Comparison of ENCODE assay signal across 37 cellular contexts in genomic region chr20:24419786-24420185, GRCh38. TPM values are rescaled to one million over a fixed set of nuclear protein-coding genes. Genes with fewer than 3 reads are reported as not detected.
"Had no signal": no experiment of that assay in that cellular context is flagged by ENCODE, and none has a peak within 500 bp of the region (broad histone marks: within the 10 kb centered on the region; RNA-seq: fewer than 3 reads in every experiment).

No MANE protein-coding gene starts in this region.

- H3K27ac Mint-ChIP-seq: activated B cell treated with CpG ODN at 0.5 μM for 24 hours; activated CD4-positive, alpha-beta memory T cell treated with anti-CD3 and anti-CD28 coated beads for 36 hours; activated CD4-positive, alpha-beta T cell treated with anti-CD3 and anti-CD28 coated beads, Interleukin-2, amount 10 ng/mL, durations not matched to agents 24 days and 14 days; activated CD8-positive, alpha-beta memory T cell treated with anti-CD3 and anti-CD28 coated beads, Interleukin-2, amount 10 ng/mL, durations not matched to agents 7 days and 5 days; activated CD8-positive, alpha-beta T cell treated with anti-CD3 and anti-CD28 coated beads for 36 hours; activated naive CD4-positive, alpha-beta T cell treated with anti-CD3 and anti-CD28 coated beads for 36 hours; activated naive CD4-positive, alpha-beta T cell treated with anti-CD3 and anti-CD28 coated beads, Interleukin-2, amount 50 U/mL, for 72 hours; activated naive CD8-positive, alpha-beta T cell treated with anti-CD3 and anti-CD28 coated beads for 36 hours; activated T-cell treated with anti-CD3 and anti-CD28 coated beads, Interleukin-2, amount 50 U/mL, for 72 hours; activated T-helper 1 cell treated with anti-CD3 and anti-CD28 coated beads, Interleukin-12 subunit alpha, Interleukin-12 subunit beta, Interleukin-2, Interleukin-4 antibody, amounts not matched to agents 30 ng/mL and 10 ng/mL and 1 ng/mL, durations not matched to agents 14 hours and 24 hours and 36 hours; activated T-helper 17 cell treated with anti-CD3 and anti-CD28 coated beads, Interleukin-2, amount 50 U/mL, for 72 hours; T-cell; T-helper 2 cell treated with Interferon-gamma antibody and Interleukin-4, amounts not matched to agents 5 μg/mL and 100 μg/mL, for 36 hours had no signal

- H3K4me1 ChIP-seq: adrenal gland, body of pancreas, breast epithelium had no signal

- H3K4me1 Mint-ChIP-seq: activated B cell treated with CpG ODN at 0.5 μM for 24 hours; activated CD4-positive, alpha-beta T cell treated with anti-CD3 and anti-CD28 coated beads, Interleukin-2, amount 10 ng/mL, durations not matched to agents 24 days and 14 days; activated CD8-positive, alpha-beta memory T cell treated with anti-CD3 and anti-CD28 coated beads, Interleukin-2, amount 10 ng/mL, durations not matched to agents 7 days and 5 days; activated naive CD8-positive, alpha-beta T cell treated with anti-CD3 and anti-CD28 coated beads for 36 hours; activated T-helper 17 cell treated with anti-CD3 and anti-CD28 coated beads, Interleukin-2, amount 50 U/mL, for 72 hours; T-cell had no signal

- ATAC-seq: activated CD8-positive, alpha-beta memory T cell treated with anti-CD3 and anti-CD28 coated beads, Interleukin-2, amount 10 ng/mL, durations not matched to agents 7 days and 5 days; activated CD8-positive, alpha-beta T cell treated with anti-CD3 and anti-CD28 coated beads for 36 hours; activated naive CD4-positive, alpha-beta T cell treated with anti-CD3 and anti-CD28 coated beads, Interleukin-2, amount 50 U/mL, for 72 hours; activated T-cell treated with anti-CD3 and anti-CD28 coated beads, Interleukin-2, amount 50 U/mL, for 4 hours; activated T-cell treated with anti-CD3 and anti-CD28 coated beads, Interleukin-2, amount 50 U/mL, for 72 hours; activated T-helper 17 cell treated with anti-CD3 and anti-CD28 coated beads, Interleukin-2, amount 50 U/mL, for 72 hours; body of pancreas; T-cell had no signal

- H3K27me3 ChIP-seq: adrenal gland, body of pancreas, brain microvascular endothelial cell, breast epithelium had no signal

- H3K36me3 Mint-ChIP-seq: activated CD4-positive, alpha-beta memory T cell treated with anti-CD3 and anti-CD28 coated beads for 36 hours; activated CD8-positive, alpha-beta memory T cell treated with anti-CD3 and anti-CD28 coated beads, Interleukin-2, amount 10 ng/mL, durations not matched to agents 7 days and 5 days; T-cell had no signal

- DNase-seq: activated B cell treated with CpG ODN at 0.5 μM for 24 hours; activated CD4-positive, alpha-beta memory T cell treated with anti-CD3 and anti-CD28 coated beads for 36 hours; activated CD4-positive, alpha-beta T cell treated with anti-CD3 and anti-CD28 coated beads for 4 hours; activated CD4-positive, alpha-beta T cell treated with anti-CD3 and anti-CD28 coated beads, Interleukin-2, amount 10 ng/mL, durations not matched to agents 24 days and 14 days; activated CD4-positive, alpha-beta T cell treated with anti-CD3 and anti-CD28 coated beads, Interleukin-2, amount 50 U/mL, for 1 hour; activated CD4-positive, alpha-beta T cell treated with anti-CD3 and anti-CD28 coated beads, Interleukin-2, amount 50 U/mL, for 4 hours; activated CD4-positive, CD25-positive, alpha-beta regulatory T cell treated with anti-CD3 and anti-CD28 coated beads, Interleukin-2, amount 50 U/mL, for 72 hours; activated CD8-positive, alpha-beta memory T cell treated with anti-CD3 and anti-CD28 coated beads, Interleukin-2, amount 10 ng/mL, durations not matched to agents 7 days and 5 days; activated CD8-positive, alpha-beta T cell treated with anti-CD3 and anti-CD28 coated beads for 36 hours; activated effector memory CD4-positive, alpha-beta T cell treated with anti-CD3 and anti-CD28 coated beads, Interleukin-2, amount 50 U/mL, for 16 hours; activated gamma-delta T cell treated with Interleukin-2 at 50 U/mL for 16 hours; activated naive CD4-positive, alpha-beta T cell; activated naive CD4-positive, alpha-beta T cell treated with anti-CD3 and anti-CD28 coated beads for 36 hours; activated naive CD4-positive, alpha-beta T cell treated with anti-CD3 and anti-CD28 coated beads, Interleukin-2, amount 50 U/mL, for 16 hours; activated naive CD8-positive, alpha-beta T cell treated with anti-CD3 and anti-CD28 coated beads for 36 hours; activated T-cell treated with anti-CD3 and anti-CD28 coated beads for 4 hours; activated T-cell treated with anti-CD3 and anti-CD28 coated beads, Interleukin-2, amount 50 U/mL, for 1 hour; activated T-cell treated with anti-CD3 and anti-CD28 coated beads, Interleukin-2, amount 50 U/mL, for 4 hours; activated T-cell treated with anti-CD3 and anti-CD28 coated beads, Interleukin-2, amount 50 U/mL, for 72 hours; adrenal gland; amniotic stem cell; aorta; body of pancreas; brain microvascular endothelial cell; central memory CD4-positive, alpha-beta T cell; T-cell; T-helper 2 cell; T-helper 9 cell had no signal

- H3K9me3 ChIP-seq: adrenal gland, body of pancreas had no signal

- H3K4me3 ChIP-seq: adrenal gland, body of pancreas, breast epithelium had no signal

- FAIRE-seq: astrocyte, TTC549 had no signal

- H3K27me3 Mint-ChIP-seq: activated CD4-positive, alpha-beta memory T cell treated with anti-CD3 and anti-CD28 coated beads for 36 hours; activated CD4-positive, alpha-beta T cell treated with anti-CD3 and anti-CD28 coated beads, Interleukin-2, amount 10 ng/mL, durations not matched to agents 24 days and 14 days; activated CD8-positive, alpha-beta T cell treated with anti-CD3 and anti-CD28 coated beads for 36 hours; activated naive CD8-positive, alpha-beta T cell treated with anti-CD3 and anti-CD28 coated beads for 36 hours; T-cell had no signal

- H3K27ac ChIP-seq: adrenal gland, body of pancreas, brain microvascular endothelial cell, breast epithelium, VCaP had no signal

- H3K4me3 Mint-ChIP-seq: activated B cell treated with CpG ODN at 0.5 μM for 24 hours; activated CD4-positive, alpha-beta memory T cell treated with anti-CD3 and anti-CD28 coated beads for 36 hours; activated CD4-positive, alpha-beta T cell treated with anti-CD3 and anti-CD28 coated beads, Interleukin-2, amount 10 ng/mL, durations not matched to agents 24 days and 14 days; activated CD8-positive, alpha-beta memory T cell treated with anti-CD3 and anti-CD28 coated beads, Interleukin-2, amount 10 ng/mL, durations not matched to agents 7 days and 5 days; activated CD8-positive, alpha-beta T cell treated with anti-CD3 and anti-CD28 coated beads for 36 hours; activated naive CD4-positive, alpha-beta T cell treated with anti-CD3 and anti-CD28 coated beads for 36 hours; activated naive CD8-positive, alpha-beta T cell treated with anti-CD3 and anti-CD28 coated beads for 36 hours; activated T-cell treated with anti-CD3 and anti-CD28 coated beads, Interleukin-2, amount 50 U/mL, for 4 hours; activated T-cell treated with anti-CD3 and anti-CD28 coated beads, Interleukin-2, amount 50 U/mL, for 72 hours; activated T-helper 1 cell treated with anti-CD3 and anti-CD28 coated beads, Interleukin-12 subunit alpha, Interleukin-12 subunit beta, Interleukin-2, Interleukin-4 antibody, amounts not matched to agents 30 ng/mL and 10 ng/mL and 1 ng/mL, durations not matched to agents 14 hours and 24 hours and 36 hours; activated T-helper 17 cell treated with anti-CD3 and anti-CD28 coated beads, Interleukin-2, amount 50 U/mL, for 72 hours; T-cell; T-helper 2 cell treated with Interferon-gamma antibody and Interleukin-4, amounts not matched to agents 5 μg/mL and 100 μg/mL, for 36 hours had no signal

- H3K36me3 ChIP-seq: adrenal gland, brain microvascular endothelial cell, breast epithelium had no signal

RNA-seq across cellular contexts. Expression of gene SYNDIG1, which starts 49.6 kb away (rescaled TPM):
- total RNA-seq: activated B cell treated with CpG ODN at 0.5 μM for 24 hours; activated CD4-positive, alpha-beta memory T cell treated with anti-CD3 and anti-CD28 coated beads for 36 hours; activated CD4-positive, alpha-beta T cell treated with anti-CD3 and anti-CD28 coated beads, Interleukin-2, amount 10 ng/mL, durations not matched to agents 24 days and 14 days; activated CD8-positive, alpha-beta memory T cell treated with anti-CD3 and anti-CD28 coated beads, Interleukin-2, amount 10 ng/mL, durations not matched to agents 7 days and 5 days; activated CD8-positive, alpha-beta T cell treated with anti-CD3 and anti-CD28 coated beads for 36 hours; activated naive CD4-positive, alpha-beta T cell treated with anti-CD3 and anti-CD28 coated beads for 36 hours; activated naive CD4-positive, alpha-beta T cell treated with anti-CD3 and anti-CD28 coated beads, Interleukin-2, amount 50 U/mL, for 72 hours; activated naive CD8-positive, alpha-beta T cell treated with anti-CD3 and anti-CD28 coated beads for 36 hours; activated T-cell treated with anti-CD3 and anti-CD28 coated beads, Interleukin-2, amount 50 U/mL, for 4 hours; activated T-cell treated with anti-CD3 and anti-CD28 coated beads, Interleukin-2, amount 50 U/mL, for 72 hours; activated T-helper 1 cell treated with anti-CD3 and anti-CD28 coated beads, Interleukin-12 subunit alpha, Interleukin-12 subunit beta, Interleukin-2, Interleukin-4 antibody, amounts not matched to agents 30 ng/mL and 10 ng/mL and 1 ng/mL, durations not matched to agents 14 hours and 24 hours and 36 hours; activated T-helper 17 cell treated with anti-CD3 and anti-CD28 coated beads, Interleukin-2, amount 50 U/mL, for 72 hours; T-cell; T-helper 1 cell treated with Interleukin-12 subunit alpha and Interleukin-12 subunit beta and Interleukin-4 antibody, amounts not matched to agents 30 ng/mL and 1 ng/mL, for 36 hours had no signal
